ENCODE assay signal across 8 cellular contexts in genomic region chr1:3313579-3313955, GRCh38.
DNase-seq lines count a peak whose midpoint lies in the region; ATAC-seq and TF ChIP-seq lines count a peak whose summit lies in the region.

No MANE protein-coding gene starts in this region.

- H3K4me3 ChIP-seq in AG04450 (ENCODE audit: low read depth, low read length), result 0 out of 2 replicates have a peak overlapping the region, but pooled peaks have one; percentile 13

- CTCF ChIA-PET in AG04450 (lab: Charles Lee), result interaction anchor here (1.0 kb wide), 1 partner anchor 139 kb away, joined by 4 read pairs; no protein-coding TSS in a partner anchor

- H3K27me3 ChIP-seq in AG04450 (ENCODE audit: control insufficient read depth, insufficient read depth, low read length), result no peaks in the 10 kb centered on the region

- TF ChIP-seq CTCF in AG04450 (IDR thresholded peaks at IDR 0.05; ENCODE audit: low read depth, low read length), result no peak

- POLR2A ChIA-PET in AG04450 (lab: Yijun Ruan, JAX), result interaction anchor here (0.9 kb wide), 1 partner anchor 88 kb away, joined by 6 read pairs; no protein-coding TSS in a partner anchor

- peaks cover 6% of the 10 kb centered on the region; the same call in 1 of the 2 replicates for H3K9me3 ChIP-seq in AG04450 (ENCODE audit: control insufficient read depth, insufficient read depth, low read length)

- H3K27ac ChIP-seq in AG04450 (ENCODE audit: low read depth, low read length), result peak overlapping the region; percentile 99

- no peak for ATAC-seq in GM19035 (IDR thresholded peaks at IDR 0.05; ENCODE audit: unreplicated experiment)
- ATAC-seq in GM18868 (IDR thresholded peaks at IDR 0.05; ENCODE audit: unreplicated experiment), result no peak
- no peak for ATAC-seq in HG02938 (IDR thresholded peaks at IDR 0.05; ENCODE audit: unreplicated experiment)

- peak; percentile 55 for DNase-seq in AG04450 (ENCODE audit: low read depth, low spot score)
- peak; percentile 64 for DNase-seq in SW480 (ENCODE audit: low spot score)
- DNase-seq in glomerular visceral epithelial cell (ENCODE audit: extremely low spot score), result peak; percentile 51
- DNase-seq in nucleus accumbens (lab: John Stamatoyannopoulos, UW), result peak in 49 of 56 donors; percentile 18 to 88 (median 57)
- DNase-seq in stimulated activated CD4-positive, alpha-beta T cell treated with anti-CD3 and anti-CD28 coated beads, Interleukin-2, amount 100 ng/mL, for 24 hours, result no peak

Comparison
In these comparisons a context has a peak if more than half of its experiments do, and no peak if none do; other contexts are left out.
1. DNase-seq: peak in AG04450 (single experiment), SW480 (single experiment), glomerular visceral epithelial cell (single experiment) and nucleus accumbens (49 of 56); none in stimulated activated CD4-positive, alpha-beta T cell treated with anti-CD3 and anti-CD28 coated beads, Interleukin-2, amount 100 ng/mL, for 24 hours (0 of 2).